Comparison of ENCODE assay signal across 8 cellular contexts in genomic region chr19:3505598-3506383, GRCh38. TPM values are rescaled to one million over a fixed set of nuclear protein-coding genes. Genes with fewer than 3 reads are reported as not detected.
DNase-seq lines count a peak whose midpoint lies in the region; ATAC-seq and TF ChIP-seq lines count a peak whose summit lies in the region.

TSS of gene FZR1 (plus strand) at chr19:3506311. CDS start at chr19:3522990, 16,679 bp downstream.

- H3K4me1 Mint-ChIP-seq in activated CD4-positive, alpha-beta T cell treated with anti-CD3 and anti-CD28 coated beads, Interleukin-2, amount 10 ng/mL, durations not matched to agents 7 days and 5 days = peaks cover 47% of the 10 kb centered on the region

- POLR2A ChIA-PET in BJ (lab: Charles Lee) = no interaction called here
- POLR2A ChIA-PET in activated CD4-positive, alpha-beta T cell treated with anti-CD3 and anti-CD28 coated beads, Interleukin-2, amount 10 ng/mL, durations not matched to agents 7 days and 5 days (lab: Charles Lee) = no interaction called here

- peak within 1 kb of the TSS; percentile 97 for H3K4me3 ChIP-seq in BJ (ENCODE audit: low read depth, low read length)

- ATAC-seq in GM19324 (IDR thresholded peaks at IDR 0.05; ENCODE audit: low FRiP score, unreplicated experiment) = peak; percentile 95
- ATAC-seq in HG03469 (IDR thresholded peaks at IDR 0.05; ENCODE audit: unreplicated experiment) = peak; percentile 80
- ATAC-seq in left lobe of liver = peak; percentile 84

- peaks cover 8% of the 10 kb centered on the region for H3K36me3 ChIP-seq in BJ (ENCODE audit: control insufficient read depth, insufficient read depth, low read length)

- peaks cover 27% of the 10 kb centered on the region for H3K36me3 Mint-ChIP-seq in activated CD4-positive, alpha-beta T cell treated with anti-CD3 and anti-CD28 coated beads, Interleukin-2, amount 10 ng/mL, durations not matched to agents 7 days and 5 days (ENCODE audit: low read depth)

- CTCF ChIA-PET in BJ (lab: Yijun Ruan, JAX) = interaction anchor here (0.8 kb wide), 1 partner anchor 212 kb away, joined by 3 read pairs; no protein-coding TSS in a partner anchor
- CTCF ChIA-PET in activated CD4-positive, alpha-beta T cell treated with anti-CD3 and anti-CD28 coated beads, Interleukin-2, amount 10 ng/mL, durations not matched to agents 7 days and 5 days (lab: Charles Lee) = interaction anchor here (0.6 to 1.1 kb wide), 2 partner anchors 13 to 58 kb away, joined by 4 to 5 read pairs; no protein-coding TSS in a partner anchor

- H3K27me3 ChIP-seq in BJ (ENCODE audit: control insufficient read depth, insufficient read depth, low read length) = no peaks in the 10 kb centered on the region

- peak within 1 kb of the TSS; percentile 79 for H3K4me3 Mint-ChIP-seq in activated CD4-positive, alpha-beta T cell treated with anti-CD3 and anti-CD28 coated beads, Interleukin-2, amount 10 ng/mL, durations not matched to agents 7 days and 5 days

- DNase-seq in BJ (ENCODE audit: low read depth) (peak; percentile 87), NCI-H526 treated with DMSO at 0.1 percent for 48 hours (lab: John Stamatoyannopoulos, UW) (peak; percentile 84), cortex of kidney (lab: John Stamatoyannopoulos, UW) (peak; percentile 96), left lobe of liver (ENCODE audit: low spot score) (peak; percentile 100)
- DNase-seq in activated CD4-positive, alpha-beta T cell treated with anti-CD3 and anti-CD28 coated beads, Interleukin-2, amount 10 ng/mL, durations not matched to agents 7 days and 5 days = peak; percentile 99
- DNase-seq in stimulated activated CD4-positive, alpha-beta T cell treated with anti-CD3 and anti-CD28 coated beads, Interleukin-2, amount 100 ng/mL, for 4 hours (ENCODE audit: low read depth) = peak; percentile 99

- H3K27me3 Mint-ChIP-seq in activated CD4-positive, alpha-beta T cell treated with anti-CD3 and anti-CD28 coated beads, Interleukin-2, amount 10 ng/mL, durations not matched to agents 7 days and 5 days = no peaks in the 10 kb centered on the region

- no peaks in the 10 kb centered on the region for H3K9me3 Mint-ChIP-seq in activated CD4-positive, alpha-beta T cell treated with anti-CD3 and anti-CD28 coated beads, Interleukin-2, amount 10 ng/mL, durations not matched to agents 7 days and 5 days

- TF ChIP-seq CTCF in BJ (IDR thresholded peaks at IDR 0.05; ENCODE audit: insufficient read depth, low read depth, low read length) = peak; percentile 22; the same call in 1 of the 2 replicates

- H3K27ac Mint-ChIP-seq in activated CD4-positive, alpha-beta T cell treated with anti-CD3 and anti-CD28 coated beads, Interleukin-2, amount 10 ng/mL, durations not matched to agents 7 days and 5 days = peak within 1 kb of the TSS; percentile 93

RNA-seq across cellular contexts. Expression of gene FZR1, which starts in this region (rescaled TPM):
- 20.4 and 52.3 TPM in 2 replicates for polyA plus RNA-seq in BJ (2011; rRNA removed)
- polyA minus RNA-seq in BJ (2011; rRNA and poly(A)+ RNA removed) = 30.6 and 36.3 TPM in 2 replicates
- total RNA-seq in activated CD4-positive, alpha-beta T cell treated with anti-CD3 and anti-CD28 coated beads, Interleukin-2, amount 10 ng/mL, durations not matched to agents 7 days and 5 days = 10 to 100 TPM; 78.6 to 79.3 TPM
- total RNA-seq in left lobe of liver = 27.4 TPM

Comparison
In these comparisons a context has a peak if more than half of its experiments do, and no peak if none do; other contexts are left out.
1. Peak in every context shown above with its lines: DNase-seq, ATAC-seq and H3K4me3 ChIP-seq.